ENCODE assay signal across 8 cellular contexts in the genomic region with DNA sequence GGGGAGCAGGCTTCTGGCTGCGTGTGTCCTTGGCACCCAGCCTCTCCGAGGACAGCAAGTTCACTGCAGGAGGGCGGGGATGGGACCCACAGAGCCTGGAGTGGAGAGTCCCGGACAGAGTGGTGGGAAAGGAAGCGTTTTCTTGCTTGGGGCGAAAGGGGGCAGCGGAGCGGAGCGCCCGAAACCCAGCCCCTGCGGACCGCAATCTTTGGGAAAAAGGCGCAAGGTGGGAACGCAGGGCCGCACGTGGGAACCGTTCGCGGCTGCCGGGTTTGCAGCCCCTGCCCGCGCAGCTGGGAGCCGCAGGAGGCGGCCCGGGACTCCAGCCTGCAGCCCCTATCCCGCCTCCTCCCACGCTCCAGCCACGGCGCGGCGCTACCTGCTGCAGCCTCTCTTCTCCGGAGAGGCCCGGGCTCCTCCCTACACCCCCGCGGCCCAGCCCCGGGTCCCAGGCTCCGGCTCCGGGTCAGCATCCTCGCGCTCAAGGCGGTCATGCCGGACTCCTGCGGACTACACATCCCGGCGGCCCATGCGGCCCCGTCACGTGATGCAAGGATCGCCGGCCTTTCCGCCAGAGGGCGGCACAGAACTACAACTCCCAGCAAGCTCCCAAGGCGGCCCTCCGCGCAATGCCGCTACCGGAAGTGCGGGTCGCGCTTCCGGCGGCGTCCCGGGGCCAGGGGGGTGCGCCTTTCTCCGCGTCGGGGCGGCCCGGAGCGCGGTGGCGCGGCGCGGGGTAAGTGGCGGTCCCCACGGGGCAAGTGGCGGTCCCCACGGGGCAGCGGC. TPM values are rescaled to one million over a fixed set of nuclear protein-coding genes. Genes with fewer than 3 reads are reported as not detected.
DNase-seq lines count a peak whose midpoint lies in the region; ATAC-seq, FAIRE-seq and TF ChIP-seq lines count a peak whose summit lies in the region.

TSS of gene NTHL1 (minus strand) at position 505 of the 786 bp plus-strand sequence. CDS start at position 494, 11 bp downstream.
TSS of gene TSC2 (plus strand) at position 656 of the 786 bp plus-strand sequence. CDS start 631 bp downstream, outside the sequence.

- CTCF ChIA-PET in HepG2 (lab: Yijun Ruan, JAX; ENCODE audit: low intra/inter-chr PET ratio, low total read pairs), result interaction anchor here (1.4 kb wide), 1 partner anchor 24 kb away, joined by 7 read pairs; no protein-coding TSS in a partner anchor

- TF ChIP-seq POLR2A in HepG2 (IDR thresholded peaks at IDR 0.05; ENCODE audit: insufficient read depth in 1 of 2, low read depth in 2 of 2, low read length in 2 of 2), result peak in 1 of 2 experiments; percentile 68; a peak in 1 of 4 replicates

- H3K4me2 ChIP-seq in HepG2 (ENCODE audit: low read depth, low read length), result peak within 1 kb of the TSS; percentile 99

- H4K20me1 ChIP-seq in HepG2 (ENCODE audit: insufficient read depth, low read length), result no peaks in the 10 kb centered on the region

- no peaks in the 10 kb centered on the region for H3K27me3 Mint-ChIP-seq in dendritic cell treated with granulocyte-macrophage colony-stimulating factor and Interleukin-4, amounts not matched to agents 40 ng/mL and 50 ng/mL, for 4 days

- WGBS in HepG2 (ENCODE audit: low lambda C conversion rate), result 1% methylated on average over 29 of the region's 81 CpGs

- TF ChIP-seq RAD21 in HepG2 (CRISPR knock-in tag; IDR thresholded peaks at IDR 0.05), result peak; percentile 53

- peak within 1 kb of the TSS; percentile 86 to 95 (median 90) for H3K4me3 ChIP-seq in HepG2 (replicated peaks in 1 of 3; ENCODE audit: insufficient read depth in 1 of 3, low read depth in 2 of 3, low read length in 3 of 3)

- H3K4me3 Mint-ChIP-seq in dendritic cell treated with granulocyte-macrophage colony-stimulating factor and Interleukin-4, amounts not matched to agents 40 ng/mL and 50 ng/mL, for 4 days, result peak within 1 kb of the TSS; percentile 92

- peak; percentile 67 for FAIRE-seq in HepG2 (lab: Jason Lieb, UNC)

- H3K79me2 ChIP-seq in HepG2 (ENCODE audit: insufficient read depth, low read length), result peaks cover 19% of the 10 kb centered on the region

- H3K27me3 ChIP-seq in HepG2 (ENCODE audit: control insufficient read depth in 1 of 2, insufficient read depth in 2 of 2, low read length in 2 of 2), result peaks cover 0 to 2% of the 10 kb centered on the region in 2 experiments; a peak in 1 of 5 replicates

- BruUV-seq in HepG2 (replicated peaks; lab: Mats Ljungman, UMichigan), result no TSS peak

- peak within 1 kb of the TSS; percentile 84 for H3K9ac ChIP-seq in HepG2 (ENCODE audit: insufficient read depth, low read depth, low read length)

- DNase-seq in C1 segment of cervical spinal cord (lab: John Stamatoyannopoulos, UW) (peak; percentile 69 to 97 (median 92)), GM19240 (ENCODE audit: insufficient read length, low spot score) (peak; percentile 99), NCI-H69 (lab: John Stamatoyannopoulos, UW) (peak; percentile 98), HepG2 (ENCODE audit: low spot score) (peak; percentile 93)
- DNase-seq in activated CD4-positive, alpha-beta T cell treated with anti-CD3 and anti-CD28 coated beads, Interleukin-2, amount 50 U/mL, for 1 hour, result peak; percentile 87
- DNase-seq in stimulated activated CD4-positive, alpha-beta T cell treated with anti-CD3 and anti-CD28 coated beads, Interleukin-4, amount 100 ng/mL, for 1 hour, result peak; percentile 92

- peaks cover 25% of the 10 kb centered on the region for H3K4me1 ChIP-seq in HepG2 (ENCODE audit: insufficient read depth, low read length)

- no peaks in the 10 kb centered on the region for H3K9me3 ChIP-seq in HepG2 (ENCODE audit: low read length)

- peaks cover 52% of the 10 kb centered on the region for H3K36me3 Mint-ChIP-seq in dendritic cell treated with granulocyte-macrophage colony-stimulating factor and Interleukin-4, amounts not matched to agents 40 ng/mL and 50 ng/mL, for 4 days (ENCODE audit: low read depth)

- H3K4me1 Mint-ChIP-seq in dendritic cell treated with granulocyte-macrophage colony-stimulating factor and Interleukin-4, amounts not matched to agents 40 ng/mL and 50 ng/mL, for 4 days (ENCODE audit: low read depth), result peaks cover 46% of the 10 kb centered on the region

- H3K27ac ChIP-seq in HepG2 (ENCODE audit: extremely low read length, insufficient read depth, low read length), result peak within 1 kb of the TSS; percentile 63

- in situ Hi-C loops in HepG2 (cut with HindIII; ENCODE audit: extremely low pct_ligation_motif_present, low pct_unique_long_range_greater_than_20kb), result no loop called here

- no peak within 1 kb of the TSS for H2AFZ ChIP-seq in HepG2 (ENCODE audit: low read length)

- peak within 1 kb of the TSS; percentile 81 for H3K27ac Mint-ChIP-seq in dendritic cell treated with granulocyte-macrophage colony-stimulating factor and Interleukin-4, amounts not matched to agents 40 ng/mL and 50 ng/mL, for 4 days

- H3K36me3 ChIP-seq in HepG2 (replicated peaks in 1 of 2; ENCODE audit: control insufficient read depth in 1 of 2, insufficient read depth in 2 of 2, low read length in 2 of 2), result peaks cover 1 to 8% of the 10 kb centered on the region in 2 experiments; a peak in 3 of 5 replicates

- POLR2A ChIA-PET in HepG2 (lab: Yijun Ruan, JAX), result interaction anchor here (0.8 to 3.3 kb wide), 16 partner anchors 8 to 108 kb away, joined by 3 to 67 read pairs (median 6); partner anchors contain the start of genes RPS2 and TRAF7

- ATAC-seq in HG03460 (IDR thresholded peaks at IDR 0.05; ENCODE audit: unreplicated experiment) (peak; percentile 84), HepG2 (peak; percentile 91)

- H3K9me3 Mint-ChIP-seq in dendritic cell treated with granulocyte-macrophage colony-stimulating factor and Interleukin-4, amounts not matched to agents 40 ng/mL and 50 ng/mL, for 4 days, result no peaks in the 10 kb centered on the region

- peak; percentile 54 for TF ChIP-seq CTCF in HepG2 (CRISPR knock-in tag; IDR thresholded peaks at IDR 0.05)

- intact Hi-C loops in dendritic cell treated with granulocyte-macrophage colony-stimulating factor and Interleukin-4, amounts not matched to agents 40 ng/mL and 50 ng/mL, for 4 days (cut with micrococcal nuclease), result no loop called here
- intact Hi-C loops in HepG2 (cut with micrococcal nuclease; ENCODE audit: unreplicated experiment), result no loop called here

- TF ChIP-seq EP300 in HepG2 (IDR thresholded peaks at IDR 0.05; ENCODE audit: low read depth in 2 of 2, low read length in 2 of 2), result 0 out of 4 replicates have a peak, but pooled peaks of 1 of the 2 experiments have one; percentile 24
- TF ChIP-seq EP300 in HepG2 (CRISPR knock-in tag; IDR thresholded peaks at IDR 0.05; ENCODE audit: borderline replicate concordance), result no peak

TF ChIP-seq in HepG2, 621 proteins besides CTCF, POLR2A, EP300 and RAD21 (continues in another document):
- TF ChIP-seq SP2 (CRISPR knock-in tag; IDR thresholded peaks at IDR 0.05) (peak; percentile 66), ZNF709 (CRISPR knock-in tag; IDR thresholded peaks at IDR 0.05) (peak; percentile 49; the same call in 1 of the 2 replicates)

RNA-seq across cellular contexts. Expression of gene NTHL1, which starts in this region (rescaled TPM):
- total RNA-seq in HepG2 (2016; rRNA removed; fragmentation: Illumina TruSeq; extraction: Trizol), result 64.8 and 64.9 TPM in 2 replicates
- 24.9 and 26.2 TPM in 2 replicates for total RNA-seq in HepG2 (2016; cell fraction: cytosol; rRNA removed; fragmentation: Illumina TruSeq; extraction: Trizol; ENCODE audit: low read depth)
- total RNA-seq in HepG2 (2016; cell fraction: insoluble cytoplasmic fraction; rRNA removed; fragmentation: Illumina TruSeq; extraction: Trizol), result 69.4 and 70.6 TPM in 2 replicates
- 25.2 and 29.9 TPM in 2 replicates for total RNA-seq in HepG2 (2016; cell fraction: membrane; rRNA removed; fragmentation: Illumina TruSeq; extraction: Trizol)
- total RNA-seq in HepG2 (2016; cell fraction: nucleus; rRNA removed; fragmentation: Illumina TruSeq; extraction: Trizol), result 22.8 and 26.0 TPM in 2 replicates
- 47.5 and 55.6 TPM in 2 replicates for polyA plus RNA-seq in HepG2 (2011; rRNA removed)
- 63.4 and 112 TPM in 2 replicates for polyA plus RNA-seq in HepG2 (2011; cell fraction: cytosol; rRNA removed)
- polyA plus RNA-seq in HepG2 (2011; cell fraction: nucleus; rRNA removed), result 61.1 and 66.7 TPM in 2 replicates
- 19.7 and 24.2 TPM in 2 replicates for polyA plus RNA-seq in HepG2 (2012)
- polyA plus RNA-seq in HepG2 (2016; cell fraction: cytosol; fragmentation: Illumina TruSeq; extraction: Trizol; ENCODE audit: low read depth), result 12.4 and 13.2 TPM in 2 replicates
- polyA plus RNA-seq in HepG2 (2016; cell fraction: insoluble cytoplasmic fraction; fragmentation: Illumina TruSeq; extraction: Trizol; ENCODE audit: low read depth), result 43.0 and 46.2 TPM in 2 replicates
- 15.6 and 17.1 TPM in 2 replicates for polyA plus RNA-seq in HepG2 (2016; cell fraction: membrane; fragmentation: Illumina TruSeq; extraction: Trizol; ENCODE audit: low read depth)
- 42.8 and 44.9 TPM in 2 replicates for polyA plus RNA-seq in HepG2 (2016; cell fraction: nucleus; fragmentation: Illumina TruSeq; extraction: Trizol; ENCODE audit: insufficient read depth, low read depth)
- 25.8 and 50.8 TPM in 2 replicates for polyA minus RNA-seq in HepG2 (2011; rRNA and poly(A)+ RNA removed; ENCODE audit: low replicate concordance)
- 24.2 and 32.7 TPM in 2 replicates for polyA minus RNA-seq in HepG2 (2011; cell fraction: cytosol; rRNA and poly(A)+ RNA removed)
- 9.3 and 11.6 TPM in 2 replicates for polyA minus RNA-seq in HepG2 (2011; cell fraction: nucleus; rRNA and poly(A)+ RNA removed)

RNA-seq across cellular contexts. Expression of gene TSC2, which starts in this region (rescaled TPM):
- total RNA-seq in HepG2 (2016; rRNA removed; fragmentation: Illumina TruSeq; extraction: Trizol), result 10.3 and 19.6 TPM in 2 replicates
- total RNA-seq in HepG2 (2016; cell fraction: cytosol; rRNA removed; fragmentation: Illumina TruSeq; extraction: Trizol; ENCODE audit: low read depth), result 13.6 and 17.2 TPM in 2 replicates
- 7.7 and 19.6 TPM in 2 replicates for total RNA-seq in HepG2 (2016; cell fraction: insoluble cytoplasmic fraction; rRNA removed; fragmentation: Illumina TruSeq; extraction: Trizol)
- total RNA-seq in HepG2 (2016; cell fraction: membrane; rRNA removed; fragmentation: Illumina TruSeq; extraction: Trizol), result 13.2 and 13.3 TPM in 2 replicates
- total RNA-seq in HepG2 (2016; cell fraction: nucleus; rRNA removed; fragmentation: Illumina TruSeq; extraction: Trizol), result 21.2 and 34.7 TPM in 2 replicates
- 40.4 and 44.6 TPM in 2 replicates for polyA plus RNA-seq in HepG2 (2011; rRNA removed)
- polyA plus RNA-seq in HepG2 (2011; cell fraction: cytosol; rRNA removed), result 13.0 and 19.7 TPM in 2 replicates
- 352 and 473 TPM in 2 replicates for polyA plus RNA-seq in HepG2 (2011; cell fraction: nucleus; rRNA removed)
- polyA plus RNA-seq in HepG2 (2012), result 50.1 and 57.0 TPM in 2 replicates
- polyA plus RNA-seq in HepG2 (2016; cell fraction: cytosol; fragmentation: Illumina TruSeq; extraction: Trizol; ENCODE audit: low read depth), result 2.9 and 4.1 TPM in 2 replicates
- polyA plus RNA-seq in HepG2 (2016; cell fraction: insoluble cytoplasmic fraction; fragmentation: Illumina TruSeq; extraction: Trizol; ENCODE audit: low read depth), result 13.2 and 17.7 TPM in 2 replicates
- 5.4 and 5.7 TPM in 2 replicates for polyA plus RNA-seq in HepG2 (2016; cell fraction: membrane; fragmentation: Illumina TruSeq; extraction: Trizol; ENCODE audit: low read depth)
- polyA plus RNA-seq in HepG2 (2016; cell fraction: nucleus; fragmentation: Illumina TruSeq; extraction: Trizol; ENCODE audit: insufficient read depth, low read depth), result 82.5 and 84.9 TPM in 2 replicates
- polyA minus RNA-seq in HepG2 (2011; rRNA and poly(A)+ RNA removed; ENCODE audit: low replicate concordance), result 69.9 and 84.9 TPM in 2 replicates
- 25.5 and 36.2 TPM in 2 replicates for polyA minus RNA-seq in HepG2 (2011; cell fraction: cytosol; rRNA and poly(A)+ RNA removed)
- polyA minus RNA-seq in HepG2 (2011; cell fraction: nucleus; rRNA and poly(A)+ RNA removed), result 59.4 and 61.0 TPM in 2 replicates

Comparison
In these comparisons a context has a peak if more than half of its experiments do, and no peak if none do; other contexts are left out.
1. Peak in every context shown above with its lines: DNase-seq, ATAC-seq, H3K4me3 ChIP-seq and H3K27ac ChIP-seq.